Comparison of ENCODE assay signal across 9 cellular contexts in genomic region chrX:21798677-21799219, GRCh38. TPM values are rescaled to one million over a fixed set of nuclear protein-coding genes. Genes with fewer than 3 reads are reported as not detected.
A peak's percentile ranks its signal among the peaks of the same experiment; 100 is the strongest.
DNase-seq lines count a peak whose midpoint lies in the region; ATAC-seq lines count a peak whose summit lies in the region.
"Had no signal": no experiment of that assay in that cellular context is flagged by ENCODE, and none has a peak within 500 bp of the region (broad histone marks: within the 10 kb centered on the region; RNA-seq: fewer than 3 reads in every experiment).

No MANE protein-coding gene starts in this region.

- no peaks in the 10 kb centered on the region for H3K36me3 Mint-ChIP-seq in activated CD4-positive, alpha-beta T cell treated with anti-CD3 and anti-CD28 coated beads, Interleukin-2, amount 10 ng/mL, durations not matched to agents 24 days and 14 days (ENCODE audit: low read depth)
- H3K36me3 Mint-ChIP-seq in activated T-helper 2 cell treated with anti-CD3 and anti-CD28 coated beads, Interferon-gamma antibody, Interleukin-2, Interleukin-4, amounts not matched to agents 10 μg/mL and 5 μg/mL and 100 μg/mL, durations not matched to agents 14 hours and 24 hours and 36 hours (ENCODE audit: low read depth), result no peaks in the 10 kb centered on the region

- no peak overlapping the region for H3K4me3 ChIP-seq in Karpas-422 (ENCODE audit: low read length)

- no peaks in the 10 kb centered on the region for H3K9me3 ChIP-seq in Karpas-422 (ENCODE audit: low read length)

- H3K27ac ChIP-seq in Karpas-422 (ENCODE audit: low read length), result no peak overlapping the region

- H3K9me2 ChIP-seq in Karpas-422 (replicated peaks; ENCODE audit: insufficient read depth, low read length), result no peaks in the 10 kb centered on the region

- no peaks in the 10 kb centered on the region for H3K4me1 Mint-ChIP-seq in activated CD4-positive, alpha-beta T cell treated with anti-CD3 and anti-CD28 coated beads, Interleukin-2, amount 10 ng/mL, durations not matched to agents 24 days and 14 days
- no peaks in the 10 kb centered on the region for H3K4me1 Mint-ChIP-seq in activated T-helper 2 cell treated with anti-CD3 and anti-CD28 coated beads, Interferon-gamma antibody, Interleukin-2, Interleukin-4, amounts not matched to agents 10 μg/mL and 5 μg/mL and 100 μg/mL, durations not matched to agents 14 hours and 24 hours and 36 hours (ENCODE audit: low read depth)

- H3K4me2 ChIP-seq in Karpas-422 (ENCODE audit: low read depth, low read length, poor library complexity, severe bottlenecking), result no peak overlapping the region

- no peaks in the 10 kb centered on the region for H3K27me3 Mint-ChIP-seq in activated CD4-positive, alpha-beta T cell treated with anti-CD3 and anti-CD28 coated beads, Interleukin-2, amount 10 ng/mL, durations not matched to agents 24 days and 14 days
- peaks cover 3% of the 10 kb centered on the region for H3K27me3 Mint-ChIP-seq in activated T-helper 2 cell treated with anti-CD3 and anti-CD28 coated beads, Interferon-gamma antibody, Interleukin-2, Interleukin-4, amounts not matched to agents 10 μg/mL and 5 μg/mL and 100 μg/mL, durations not matched to agents 14 hours and 24 hours and 36 hours (ENCODE audit: low read depth)
- H3K27me3 Mint-ChIP-seq: dendritic cell treated with granulocyte-macrophage colony-stimulating factor and Interleukin-4, amounts not matched to agents 40 ng/mL and 50 ng/mL, for 4 days had no signal

- intact Hi-C loops in activated CD4-positive, alpha-beta T cell treated with anti-CD3 and anti-CD28 coated beads, Interleukin-2, amount 10 ng/mL, durations not matched to agents 24 days and 14 days (cut with micrococcal nuclease), result no loop called here
- intact Hi-C loops in activated T-helper 2 cell treated with anti-CD3 and anti-CD28 coated beads, Interferon-gamma antibody, Interleukin-2, Interleukin-4, amounts not matched to agents 10 μg/mL and 5 μg/mL and 100 μg/mL, durations not matched to agents 14 hours and 24 hours and 36 hours (cut with micrococcal nuclease), result no loop called here

- H3K9me3 Mint-ChIP-seq in activated CD4-positive, alpha-beta T cell treated with anti-CD3 and anti-CD28 coated beads, Interleukin-2, amount 10 ng/mL, durations not matched to agents 24 days and 14 days, result no peaks in the 10 kb centered on the region
- H3K9me3 Mint-ChIP-seq in activated T-helper 2 cell treated with anti-CD3 and anti-CD28 coated beads, Interferon-gamma antibody, Interleukin-2, Interleukin-4, amounts not matched to agents 10 μg/mL and 5 μg/mL and 100 μg/mL, durations not matched to agents 14 hours and 24 hours and 36 hours, result no peaks in the 10 kb centered on the region
- H3K9me3 Mint-ChIP-seq: dendritic cell treated with granulocyte-macrophage colony-stimulating factor and Interleukin-4, amounts not matched to agents 40 ng/mL and 50 ng/mL, for 4 days had no signal

- peak; percentile 64 for ATAC-seq in GM19025 (IDR thresholded peaks at IDR 0.05; ENCODE audit: low read depth, unreplicated experiment)

- H3K4me1 ChIP-seq in Karpas-422 (ENCODE audit: low read length), result no peaks in the 10 kb centered on the region

- DNase-seq in LoVo (ENCODE audit: low spot score), result peak; percentile 28
- DNase-seq in astrocyte of the hippocampus (ENCODE audit: low read depth, low spot score), result peak; percentile 83
- peak; percentile 44 for DNase-seq in non-pigmented ciliary epithelial cell (ENCODE audit: low read depth)
- no peak for DNase-seq in Karpas-422
- no peak for DNase-seq in activated CD4-positive, alpha-beta T cell treated with anti-CD3 and anti-CD28 coated beads, Interleukin-2, amount 10 ng/mL, durations not matched to agents 24 days and 14 days
- no peak for DNase-seq in putamen (ENCODE audit: low spot score)
- no peak for DNase-seq in activated T-helper 2 cell treated with anti-CD3 and anti-CD28 coated beads, Interferon-gamma antibody, Interleukin-2, Interleukin-4, amounts not matched to agents 10 μg/mL and 5 μg/mL and 100 μg/mL, durations not matched to agents 14 hours and 24 hours and 36 hours (ENCODE audit: low spot score)

- H2AFZ ChIP-seq in Karpas-422 (ENCODE audit: low read length), result no peak overlapping the region

- no peak overlapping the region for H3K4me3 Mint-ChIP-seq in activated CD4-positive, alpha-beta T cell treated with anti-CD3 and anti-CD28 coated beads, Interleukin-2, amount 10 ng/mL, durations not matched to agents 24 days and 14 days
- no peak overlapping the region for H3K4me3 Mint-ChIP-seq in activated T-helper 2 cell treated with anti-CD3 and anti-CD28 coated beads, Interferon-gamma antibody, Interleukin-2, Interleukin-4, amounts not matched to agents 10 μg/mL and 5 μg/mL and 100 μg/mL, durations not matched to agents 14 hours and 24 hours and 36 hours (ENCODE audit: low read depth)
- H3K4me3 Mint-ChIP-seq: dendritic cell treated with granulocyte-macrophage colony-stimulating factor and Interleukin-4, amounts not matched to agents 40 ng/mL and 50 ng/mL, for 4 days had no signal

- no peaks in the 10 kb centered on the region for H3K27me3 ChIP-seq in Karpas-422 (ENCODE audit: low read length)

- no peak overlapping the region for H3K27ac Mint-ChIP-seq in activated CD4-positive, alpha-beta T cell treated with anti-CD3 and anti-CD28 coated beads, Interleukin-2, amount 10 ng/mL, durations not matched to agents 24 days and 14 days
- H3K27ac Mint-ChIP-seq in activated T-helper 2 cell treated with anti-CD3 and anti-CD28 coated beads, Interferon-gamma antibody, Interleukin-2, Interleukin-4, amounts not matched to agents 10 μg/mL and 5 μg/mL and 100 μg/mL, durations not matched to agents 14 hours and 24 hours and 36 hours, result no peak overlapping the region
- H3K27ac Mint-ChIP-seq: dendritic cell treated with granulocyte-macrophage colony-stimulating factor and Interleukin-4, amounts not matched to agents 40 ng/mL and 50 ng/mL, for 4 days had no signal

- H3K79me2 ChIP-seq in Karpas-422 (ENCODE audit: low read length), result no peaks in the 10 kb centered on the region

- H3K36me3 ChIP-seq in Karpas-422 (ENCODE audit: insufficient read depth, low read length), result no peaks in the 10 kb centered on the region

- no peaks in the 10 kb centered on the region for H4K20me1 ChIP-seq in Karpas-422 (ENCODE audit: insufficient read depth, low read depth, low read length)

- H3K9ac ChIP-seq in Karpas-422 (ENCODE audit: low read length), result no peak overlapping the region

RNA-seq across cellular contexts. Expression of gene MBTPS2, which starts 40.7 kb away (rescaled TPM):
- 5.3 and 19.6 TPM in 2 replicates for total RNA-seq in Karpas-422 (2014; rRNA removed; shearing (Covaris generic); ENCODE audit: low replicate concordance)
- total RNA-seq in activated CD4-positive, alpha-beta T cell treated with anti-CD3 and anti-CD28 coated beads, Interleukin-2, amount 10 ng/mL, durations not matched to agents 24 days and 14 days, result 10.0 and 11.3 TPM in 2 replicates
- 9.8 and 10.4 TPM in 2 replicates for total RNA-seq in activated T-helper 2 cell treated with anti-CD3 and anti-CD28 coated beads, Interferon-gamma antibody, Interleukin-2, Interleukin-4, amounts not matched to agents 10 μg/mL and 5 μg/mL and 100 μg/mL, durations not matched to agents 14 hours and 24 hours and 36 hours

RNA-seq across cellular contexts. Expression of gene SMPX, which starts 40.8 kb away (rescaled TPM):
- not detected in 2 replicates for total RNA-seq in Karpas-422 (2014; rRNA removed; shearing (Covaris generic); ENCODE audit: low replicate concordance)
- total RNA-seq in activated CD4-positive, alpha-beta T cell treated with anti-CD3 and anti-CD28 coated beads, Interleukin-2, amount 10 ng/mL, durations not matched to agents 24 days and 14 days, result not detected in 2 replicates
- not detected in 2 replicates for total RNA-seq in activated T-helper 2 cell treated with anti-CD3 and anti-CD28 coated beads, Interferon-gamma antibody, Interleukin-2, Interleukin-4, amounts not matched to agents 10 μg/mL and 5 μg/mL and 100 μg/mL, durations not matched to agents 14 hours and 24 hours and 36 hours

RNA-seq across cellular contexts. Expression of gene YY2, which starts 57.0 kb away (rescaled TPM):
- 0.60 and 0.94 TPM in 2 replicates for total RNA-seq in Karpas-422 (2014; rRNA removed; shearing (Covaris generic); ENCODE audit: low replicate concordance)
- 1.4 and 2.2 TPM in 2 replicates for total RNA-seq in activated CD4-positive, alpha-beta T cell treated with anti-CD3 and anti-CD28 coated beads, Interleukin-2, amount 10 ng/mL, durations not matched to agents 24 days and 14 days
- 1.7 and 2.0 TPM in 2 replicates for total RNA-seq in activated T-helper 2 cell treated with anti-CD3 and anti-CD28 coated beads, Interferon-gamma antibody, Interleukin-2, Interleukin-4, amounts not matched to agents 10 μg/mL and 5 μg/mL and 100 μg/mL, durations not matched to agents 14 hours and 24 hours and 36 hours

Comparison
In these comparisons a context has a peak if more than half of its experiments do, and no peak if none do; other contexts are left out.
1. DNase-seq: peak in LoVo (single experiment), astrocyte of the hippocampus (single experiment) and non-pigmented ciliary epithelial cell (single experiment); none in Karpas-422 (single experiment), activated CD4-positive, alpha-beta T cell treated with anti-CD3 and anti-CD28 coated beads, Interleukin-2, amount 10 ng/mL, durations not matched to agents 24 days and 14 days (single experiment), putamen (single experiment) and activated T-helper 2 cell treated with anti-CD3 and anti-CD28 coated beads, Interferon-gamma antibody, Interleukin-2, Interleukin-4, amounts not matched to agents 10 μg/mL and 5 μg/mL and 100 μg/mL, durations not matched to agents 14 hours and 24 hours and 36 hours (single experiment).